Comparison of ENCODE assay signal across 8 cellular contexts in the genomic region with DNA sequence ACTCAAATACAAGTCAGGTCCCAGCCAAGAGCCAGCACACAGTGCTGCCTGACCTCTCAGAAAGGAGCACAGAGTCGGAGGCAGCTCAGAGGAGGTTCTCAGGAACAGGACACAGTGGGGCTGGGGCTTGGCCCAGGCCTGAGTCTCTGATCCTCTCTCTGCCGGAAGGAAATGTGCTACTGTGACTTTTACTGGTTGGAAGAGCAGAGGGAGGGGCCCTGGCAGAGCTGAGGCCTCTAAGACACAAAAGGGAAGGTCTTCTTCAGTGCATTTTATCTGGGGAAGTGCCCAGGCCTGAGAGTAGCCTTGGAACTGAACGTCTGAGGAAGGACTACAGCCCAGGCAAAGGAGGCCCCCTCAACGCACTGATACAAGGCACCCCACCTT. TPM values are rescaled to one million over a fixed set of nuclear protein-coding genes. Genes with fewer than 3 reads are reported as not detected.
DNase-seq lines count a peak whose midpoint lies in the region; ATAC-seq and TF ChIP-seq lines count a peak whose summit lies in the region.

No MANE protein-coding gene starts in this region.

- intact Hi-C loops in MCF 10A (cut with micrococcal nuclease), result no loop called here

- H3K36me3 ChIP-seq in mucosa of rectum (ENCODE audit: control insufficient read depth in 2 of 2, insufficient read depth in 2 of 2, low read length in 2 of 2), result peaks cover 7 to 26% of the 10 kb centered on the region in 2 donors

- POLR2A ChIA-PET in MCF 10A (lab: Yijun Ruan, JAX), result interaction anchor here (6.3 kb wide), 1 partner anchor 16 kb away, joined by 41 read pairs; a partner anchor contains a TSS

- CTCF ChIA-PET in MCF 10A (lab: Yijun Ruan, JAX), result interaction anchor here (1.0 to 1.4 kb wide), 3 partner anchors 14 to 50 kb away, joined by 4 to 5 read pairs (median 4); no protein-coding TSS in a partner anchor

- no peaks in the 10 kb centered on the region for H3K9me3 Mint-ChIP-seq in MCF 10A (ENCODE audit: unreplicated experiment)

- H3K36me3 Mint-ChIP-seq in MCF 10A (ENCODE audit: insufficient read depth, unreplicated experiment), result peaks cover under 1% of the 10 kb centered on the region

- DNase-seq in CD1c-positive myeloid dendritic cell (ENCODE audit: extremely low spot score) (peak; percentile 72), MCF 10A (ENCODE audit: unreplicated experiment) (peak; percentile 42), HuH-7 (ENCODE audit: low spot score) (no peak)

- H3K27me3 ChIP-seq in mucosa of rectum (ENCODE audit: control insufficient read depth in 2 of 2, insufficient read depth in 2 of 2, low read length in 2 of 2), result no peaks in the 10 kb centered on the region

- no peak for TF ChIP-seq CTCF in MCF 10A (IDR thresholded peaks at IDR 0.05; ENCODE audit: unreplicated experiment)

- H3K4me3 Mint-ChIP-seq in MCF 10A (ENCODE audit: unreplicated experiment), result peak overlapping the region; percentile 15

- peak overlapping the region in 1 of 2 donors; percentile 58 for H3K4me3 ChIP-seq in mucosa of rectum (ENCODE audit: low read length in 2 of 2)

- H3K27ac Mint-ChIP-seq in MCF 10A (ENCODE audit: low read depth, unreplicated experiment), result peak overlapping the region; percentile 49

- ATAC-seq in GM21390 (IDR thresholded peaks at IDR 0.05; ENCODE audit: unreplicated experiment) (peak; percentile 47), GM18519 (IDR thresholded peaks at IDR 0.05; ENCODE audit: low FRiP score, unreplicated experiment) (no peak), HG02623 (IDR thresholded peaks at IDR 0.05; ENCODE audit: unreplicated experiment) (no peak)

- H3K27ac ChIP-seq in mucosa of rectum (ENCODE audit: low read depth in 2 of 2, low read length in 2 of 2), result peak overlapping the region; percentile 85 to 92

- H3K4me1 Mint-ChIP-seq in MCF 10A (ENCODE audit: insufficient read depth, unreplicated experiment), result peaks cover 60% of the 10 kb centered on the region

- no peaks in the 10 kb centered on the region for H3K27me3 Mint-ChIP-seq in MCF 10A (ENCODE audit: insufficient read depth, unreplicated experiment)

- no TSS peak for BruUV-seq in MCF 10A (replicated peaks; lab: Mats Ljungman, UMichigan)

- H3K9ac ChIP-seq in mucosa of rectum (ENCODE audit: low read depth in 1 of 2, low read length in 2 of 2), result peak overlapping the region; percentile 36 to 48

- no peaks in the 10 kb centered on the region for H3K9me3 ChIP-seq in mucosa of rectum (ENCODE audit: control insufficient read depth in 2 of 2, low read length in 2 of 2)

- peaks cover 78 to 84% of the 10 kb centered on the region in 2 donors for H3K4me1 ChIP-seq in mucosa of rectum (ENCODE audit: control insufficient read depth in 2 of 2, insufficient read depth in 2 of 2, low read length in 2 of 2)

TF ChIP-seq in PFSK-1, 5 proteins besides CTCF, POLR2A, EP300 and RAD21:
- 0 out of 2 replicates have a peak, but pooled peaks have one; percentile 29 for TF ChIP-seq TAF1 (IDR thresholded peaks at IDR 0.05; ENCODE audit: borderline replicate concordance, insufficient read depth, low read length)
- no peak for TF ChIP-seq SIN3A (IDR thresholded peaks at IDR 0.05; ENCODE audit: borderline replicate concordance, insufficient read depth, low read length)
- no peak for TF ChIP-seq FOXP2 (optimal IDR thresholded peaks at IDR 0.05; ENCODE audit: borderline replicate concordance, extremely low read depth, extremely low read length, insufficient read depth)
- TF ChIP-seq, protein P1, sequence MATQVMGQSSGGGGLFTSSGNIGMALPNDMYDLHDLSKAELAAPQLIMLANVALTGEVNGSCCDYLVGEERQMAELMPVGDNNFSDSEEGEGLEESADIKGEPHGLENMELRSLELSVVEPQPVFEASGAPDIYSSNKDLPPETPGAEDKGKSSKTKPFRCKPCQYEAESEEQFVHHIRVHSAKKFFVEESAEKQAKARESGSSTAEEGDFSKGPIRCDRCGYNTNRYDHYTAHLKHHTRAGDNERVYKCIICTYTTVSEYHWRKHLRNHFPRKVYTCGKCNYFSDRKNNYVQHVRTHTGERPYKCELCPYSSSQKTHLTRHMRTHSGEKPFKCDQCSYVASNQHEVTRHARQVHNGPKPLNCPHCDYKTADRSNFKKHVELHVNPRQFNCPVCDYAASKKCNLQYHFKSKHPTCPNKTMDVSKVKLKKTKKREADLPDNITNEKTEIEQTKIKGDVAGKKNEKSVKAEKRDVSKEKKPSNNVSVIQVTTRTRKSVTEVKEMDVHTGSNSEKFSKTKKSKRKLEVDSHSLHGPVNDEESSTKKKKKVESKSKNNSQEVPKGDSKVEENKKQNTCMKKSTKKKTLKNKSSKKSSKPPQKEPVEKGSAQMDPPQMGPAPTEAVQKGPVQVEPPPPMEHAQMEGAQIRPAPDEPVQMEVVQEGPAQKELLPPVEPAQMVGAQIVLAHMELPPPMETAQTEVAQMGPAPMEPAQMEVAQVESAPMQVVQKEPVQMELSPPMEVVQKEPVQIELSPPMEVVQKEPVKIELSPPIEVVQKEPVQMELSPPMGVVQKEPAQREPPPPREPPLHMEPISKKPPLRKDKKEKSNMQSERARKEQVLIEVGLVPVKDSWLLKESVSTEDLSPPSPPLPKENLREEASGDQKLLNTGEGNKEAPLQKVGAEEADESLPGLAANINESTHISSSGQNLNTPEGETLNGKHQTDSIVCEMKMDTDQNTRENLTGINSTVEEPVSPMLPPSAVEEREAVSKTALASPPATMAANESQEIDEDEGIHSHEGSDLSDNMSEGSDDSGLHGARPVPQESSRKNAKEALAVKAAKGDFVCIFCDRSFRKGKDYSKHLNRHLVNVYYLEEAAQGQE (IDR thresholded peaks at IDR 0.05; ENCODE audit: insufficient read depth in 1 of 2, low read depth in 2 of 2, low read length in 2 of 2), result no peak
- peak; percentile 59; the same call in 1 of the 2 replicates for TF ChIP-seq POLR2AphosphoS5 (IDR thresholded peaks at IDR 0.05; ENCODE audit: low read depth, low read length)

RNA-seq across cellular contexts. Expression of a gene that starts 16.2 kb away (rescaled TPM):
- polyA plus RNA-seq in PFSK-1 (2012; ENCODE audit: insufficient read length, low read depth), result 23.0 TPM
- total RNA-seq in MCF 10A (2022), result 1.2 and 4.8 TPM in 2 replicates

RNA-seq across cellular contexts. Expression of a gene that starts 21.2 kb away (rescaled TPM):
- 20.2 TPM for polyA plus RNA-seq in PFSK-1 (2012; ENCODE audit: insufficient read length, low read depth)
- 11.1 and 13.1 TPM in 2 replicates for total RNA-seq in MCF 10A (2022)

RNA-seq across cellular contexts. Expression of a gene that starts 38.9 kb away (rescaled TPM):
- polyA plus RNA-seq in PFSK-1 (2012; ENCODE audit: insufficient read length, low read depth), result not detected
- not detected in 2 replicates for total RNA-seq in MCF 10A (2022)

RNA-seq across cellular contexts. Expression of a gene that starts 51.2 kb away (rescaled TPM):
- polyA plus RNA-seq in PFSK-1 (2012; ENCODE audit: insufficient read length, low read depth), result 234 TPM
- total RNA-seq in MCF 10A (2022), result 167 and 193 TPM in 2 replicates

RNA-seq across cellular contexts. Expression of a gene that starts 51.3 kb away (rescaled TPM):
- 1.7 TPM for polyA plus RNA-seq in PFSK-1 (2012; ENCODE audit: insufficient read length, low read depth)
- 1.1 and 1.7 TPM in 2 replicates for total RNA-seq in MCF 10A (2022)
